19 cellular contexts compared by ENCODE assay signal in genomic region chr13:80571346-80572307, GRCh38.
A peak's percentile ranks its signal among the peaks of the same experiment; 100 is the strongest.
DNase-seq lines count a peak whose midpoint lies in the region; ATAC-seq and TF ChIP-seq lines count a peak whose summit lies in the region.
"Had no signal": no experiment of that assay in that cellular context is flagged by ENCODE, and none has a peak within 500 bp of the region (broad histone marks: within the 10 kb centered on the region; RNA-seq: fewer than 3 reads in every experiment).

No MANE protein-coding gene starts in this region.

- peaks cover 23% of the 10 kb centered on the region for H3K4me1 ChIP-seq in left ventricle myocardium inferior
- H3K4me1 ChIP-seq: A549 had no signal

- H3K27ac Mint-ChIP-seq in activated CD8-positive, alpha-beta T cell treated with anti-CD3 and anti-CD28 coated beads, Interleukin-2, amount 10 ng/mL, durations not matched to agents 7 days and 5 days: no peak overlapping the region
- no peak overlapping the region for H3K27ac Mint-ChIP-seq in MCF 10A (ENCODE audit: low read depth, unreplicated experiment)

- no peak overlapping the region for H3K4me3 ChIP-seq in left ventricle myocardium inferior
- H3K4me3 ChIP-seq: A549, PC-9 had no signal

- H3K36me3 Mint-ChIP-seq in activated CD8-positive, alpha-beta T cell treated with anti-CD3 and anti-CD28 coated beads, Interleukin-2, amount 10 ng/mL, durations not matched to agents 7 days and 5 days (ENCODE audit: low read depth): no peaks in the 10 kb centered on the region
- H3K36me3 Mint-ChIP-seq in MCF 10A (ENCODE audit: insufficient read depth, unreplicated experiment): no peaks in the 10 kb centered on the region

- no TSS peak for BruUV-seq in MCF 10A (replicated peaks; lab: Mats Ljungman, UMichigan)

- no peaks in the 10 kb centered on the region for H3K9me3 ChIP-seq in left ventricle myocardium inferior (replicated peaks)
- H3K9me3 ChIP-seq: A549 had no signal

- TF ChIP-seq CTCF in left ventricle myocardium inferior (IDR thresholded peaks at IDR 0.05; ENCODE audit: borderline replicate concordance): no peak
- TF ChIP-seq CTCF in MCF 10A (IDR thresholded peaks at IDR 0.05; ENCODE audit: unreplicated experiment): no peak

- DNase-seq in Ammon's horn (ENCODE audit: low spot score) (peak; percentile 8), MV-4-11 (lab: John Stamatoyannopoulos, UW) (peak; percentile 27), UCSD-AML1 (lab: John Stamatoyannopoulos, UW; ENCODE audit: unreplicated experiment) (peak; percentile 11), left ventricle myocardium inferior (no peak), MCF 10A (ENCODE audit: unreplicated experiment) (no peak)
- no peak for DNase-seq in activated CD8-positive, alpha-beta T cell treated with anti-CD3 and anti-CD28 coated beads, Interleukin-2, amount 10 ng/mL, durations not matched to agents 7 days and 5 days
- DNase-seq in stimulated activated naive CD4-positive, alpha-beta T cell (lab: John Stamatoyannopoulos, UW): no peak
- DNase-seq: DMS 273 treated with DMSO at 0.1 percent for 48 hours, GDM1, H9, Kasumi-1, NCI-H2029 treated with DMSO at 0.1 percent for 48 hours, NCI-H2171 treated with DMSO at 0.1 percent for 48 hours, NCI-H446 treated with DMSO at 0.1 percent for 48 hours, NCI-H82, PC-9 had no signal

- CTCF ChIA-PET in activated CD8-positive, alpha-beta T cell treated with anti-CD3 and anti-CD28 coated beads, Interleukin-2, amount 10 ng/mL, durations not matched to agents 7 days and 5 days (lab: Charles Lee): no interaction called here
- CTCF ChIA-PET in MCF 10A (lab: Yijun Ruan, JAX): interaction anchor here (0.6 kb wide), 1 partner anchor 104 kb away, joined by 3 read pairs; no protein-coding TSS in a partner anchor

- no peak for ATAC-seq in activated CD8-positive, alpha-beta T cell treated with anti-CD3 and anti-CD28 coated beads, Interleukin-2, amount 10 ng/mL, durations not matched to agents 7 days and 5 days
- ATAC-seq in GM21390 (IDR thresholded peaks at IDR 0.05; ENCODE audit: unreplicated experiment): no peak
- ATAC-seq: A549 had no signal

- H3K27me3 ChIP-seq in left ventricle myocardium inferior (ENCODE audit: low read depth): no peaks in the 10 kb centered on the region

- intact Hi-C loops in left ventricle myocardium inferior (cut with micrococcal nuclease) (no loop called here), MCF 10A (cut with micrococcal nuclease) (no loop called here)

- peak overlapping the region; percentile 33 for H3K27ac ChIP-seq in left ventricle myocardium inferior (replicated peaks)
- H3K27ac ChIP-seq: A549, C4-2B, PC-9 had no signal

- H3K9me3 Mint-ChIP-seq in activated CD8-positive, alpha-beta T cell treated with anti-CD3 and anti-CD28 coated beads, Interleukin-2, amount 10 ng/mL, durations not matched to agents 7 days and 5 days (ENCODE audit: insufficient read depth): no peaks in the 10 kb centered on the region
- no peaks in the 10 kb centered on the region for H3K9me3 Mint-ChIP-seq in MCF 10A (ENCODE audit: unreplicated experiment)
- H3K9me3 Mint-ChIP-seq: H9 had no signal

- H3K27me3 Mint-ChIP-seq in activated CD8-positive, alpha-beta T cell treated with anti-CD3 and anti-CD28 coated beads, Interleukin-2, amount 10 ng/mL, durations not matched to agents 7 days and 5 days (ENCODE audit: low read depth): no peaks in the 10 kb centered on the region
- no peaks in the 10 kb centered on the region for H3K27me3 Mint-ChIP-seq in MCF 10A (ENCODE audit: insufficient read depth, unreplicated experiment)

- no peaks in the 10 kb centered on the region for H3K36me3 ChIP-seq in left ventricle myocardium inferior

- POLR2A ChIA-PET in activated CD8-positive, alpha-beta T cell treated with anti-CD3 and anti-CD28 coated beads, Interleukin-2, amount 10 ng/mL, durations not matched to agents 7 days and 5 days (lab: Charles Lee): no interaction called here
- POLR2A ChIA-PET in MCF 10A (lab: Yijun Ruan, JAX): no interaction called here

- H3K4me1 Mint-ChIP-seq in activated CD8-positive, alpha-beta T cell treated with anti-CD3 and anti-CD28 coated beads, Interleukin-2, amount 10 ng/mL, durations not matched to agents 7 days and 5 days (ENCODE audit: low read depth): no peaks in the 10 kb centered on the region
- H3K4me1 Mint-ChIP-seq in MCF 10A (ENCODE audit: insufficient read depth, unreplicated experiment): peaks cover 12% of the 10 kb centered on the region

- no peak overlapping the region for H3K4me3 Mint-ChIP-seq in activated CD8-positive, alpha-beta T cell treated with anti-CD3 and anti-CD28 coated beads, Interleukin-2, amount 10 ng/mL, durations not matched to agents 7 days and 5 days
- H3K4me3 Mint-ChIP-seq in MCF 10A (ENCODE audit: unreplicated experiment): no peak overlapping the region
- H3K4me3 Mint-ChIP-seq: H9 had no signal

Comparison
In these comparisons a context has a peak if more than half of its experiments do, and no peak if none do; other contexts are left out.
1. DNase-seq: peak in Ammon's horn (single experiment), MV-4-11 (single experiment) and UCSD-AML1 (single experiment); none in left ventricle myocardium inferior (single experiment), activated CD8-positive, alpha-beta T cell treated with anti-CD3 and anti-CD28 coated beads, Interleukin-2, amount 10 ng/mL, durations not matched to agents 7 days and 5 days (single experiment), MCF 10A (single experiment) and stimulated activated naive CD4-positive, alpha-beta T cell (0 of 6).